ENCODE assay signal across 21 cellular contexts in the genomic region with DNA sequence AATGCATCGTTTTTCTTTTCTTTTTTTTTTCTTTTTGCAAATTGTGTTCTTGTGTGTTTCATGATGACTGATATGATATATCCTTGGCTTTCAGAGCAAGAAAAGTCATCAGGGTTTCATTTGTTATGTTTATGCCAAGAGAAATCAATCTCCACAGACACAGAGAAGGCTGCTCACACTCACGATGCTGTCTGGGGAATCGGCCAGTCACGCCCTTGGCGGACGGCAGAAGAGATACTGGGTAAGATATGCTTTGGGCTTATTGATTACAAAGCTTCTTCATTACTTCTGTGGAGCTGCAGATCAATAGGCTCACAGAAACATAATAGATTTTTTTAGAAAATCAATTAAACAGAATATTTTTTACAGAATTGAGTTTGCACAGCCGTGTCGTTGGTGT.
"Had no signal": no experiment of that assay in that cellular context is flagged by ENCODE, and none has a peak within 500 bp of the region (broad histone marks: within the 10 kb centered on the region; RNA-seq: fewer than 3 reads in every experiment).

No MANE protein-coding gene starts in this region.

- H3K27ac Mint-ChIP-seq: activated CD4-positive, alpha-beta T cell treated with anti-CD3 and anti-CD28 coated beads, Interleukin-2, amount 10 ng/mL, durations not matched to agents 24 days and 14 days; activated CD8-positive, alpha-beta T cell treated with anti-CD3 and anti-CD28 coated beads for 36 hours; activated naive CD4-positive, alpha-beta T cell treated with anti-CD3 and anti-CD28 coated beads, Interleukin-2, amount 10 ng/mL, durations not matched to agents 7 days and 5 days; dendritic cell treated with granulocyte-macrophage colony-stimulating factor and Interleukin-4, amounts not matched to agents 40 ng/mL and 50 ng/mL, for 4 days; nephron progenitor cell had no signal

- H3K9me3 Mint-ChIP-seq: activated CD4-positive, alpha-beta T cell treated with anti-CD3 and anti-CD28 coated beads, Interleukin-2, amount 10 ng/mL, durations not matched to agents 24 days and 14 days; activated CD8-positive, alpha-beta T cell treated with anti-CD3 and anti-CD28 coated beads for 36 hours; activated naive CD4-positive, alpha-beta T cell treated with anti-CD3 and anti-CD28 coated beads, Interleukin-2, amount 10 ng/mL, durations not matched to agents 7 days and 5 days; activated T-cell treated with anti-CD3 and anti-CD28 coated beads, Interleukin-2, amount 50 U/mL, for 24 hours had no signal

- FAIRE-seq: astrocyte, small intestine had no signal

- H3K4me3 ChIP-seq: adrenal gland, mucosa of descending colon, psoas muscle, upper lobe of right lung had no signal

- H3K36me3 ChIP-seq: adrenal gland, stomach, upper lobe of right lung had no signal

- H3K36me3 Mint-ChIP-seq: activated naive CD4-positive, alpha-beta T cell treated with anti-CD3 and anti-CD28 coated beads, Interleukin-2, amount 10 ng/mL, durations not matched to agents 7 days and 5 days had no signal

- H3K4me1 ChIP-seq: adrenal gland, psoas muscle had no signal

- DNase-seq: activated CD4-positive, alpha-beta T cell treated with anti-CD3 and anti-CD28 coated beads, Interleukin-2, amount 10 ng/mL, durations not matched to agents 24 days and 14 days; activated CD8-positive, alpha-beta T cell treated with anti-CD3 and anti-CD28 coated beads for 36 hours; activated T-cell treated with anti-CD3 and anti-CD28 coated beads, Interleukin-2, amount 50 U/mL, for 24 hours; effector CD8-positive, alpha-beta T cell; mesenchymal stem cell; nephron progenitor cell; psoas muscle; right cardiac atrium; stimulated activated CD4-positive, alpha-beta T cell treated with anti-CD3 and anti-CD28 coated beads, Interleukin-15, amount 100 ng/mL, for 24 hours; stimulated activated CD4-positive, alpha-beta T cell treated with anti-CD3 and anti-CD28 coated beads, Interleukin-2, amount 100 ng/mL, for 48 hours; stomach; T-helper 1 cell; T-helper 9 cell; upper lobe of right lung had no signal

- H3K4me3 Mint-ChIP-seq: activated CD4-positive, alpha-beta T cell treated with anti-CD3 and anti-CD28 coated beads, Interleukin-2, amount 10 ng/mL, durations not matched to agents 24 days and 14 days; activated naive CD4-positive, alpha-beta T cell treated with anti-CD3 and anti-CD28 coated beads, Interleukin-2, amount 10 ng/mL, durations not matched to agents 7 days and 5 days; nephron progenitor cell had no signal

- H3K27ac ChIP-seq: adrenal gland, psoas muscle, stomach, upper lobe of right lung had no signal

- H3K9me3 ChIP-seq: adrenal gland, mucosa of descending colon, psoas muscle, stomach, upper lobe of right lung had no signal

- ATAC-seq: activated CD8-positive, alpha-beta T cell treated with anti-CD3 and anti-CD28 coated beads for 36 hours; esophagus mucosa; psoas muscle had no signal
